ENCODE assay signal across 13 cellular contexts in the genomic region with DNA sequence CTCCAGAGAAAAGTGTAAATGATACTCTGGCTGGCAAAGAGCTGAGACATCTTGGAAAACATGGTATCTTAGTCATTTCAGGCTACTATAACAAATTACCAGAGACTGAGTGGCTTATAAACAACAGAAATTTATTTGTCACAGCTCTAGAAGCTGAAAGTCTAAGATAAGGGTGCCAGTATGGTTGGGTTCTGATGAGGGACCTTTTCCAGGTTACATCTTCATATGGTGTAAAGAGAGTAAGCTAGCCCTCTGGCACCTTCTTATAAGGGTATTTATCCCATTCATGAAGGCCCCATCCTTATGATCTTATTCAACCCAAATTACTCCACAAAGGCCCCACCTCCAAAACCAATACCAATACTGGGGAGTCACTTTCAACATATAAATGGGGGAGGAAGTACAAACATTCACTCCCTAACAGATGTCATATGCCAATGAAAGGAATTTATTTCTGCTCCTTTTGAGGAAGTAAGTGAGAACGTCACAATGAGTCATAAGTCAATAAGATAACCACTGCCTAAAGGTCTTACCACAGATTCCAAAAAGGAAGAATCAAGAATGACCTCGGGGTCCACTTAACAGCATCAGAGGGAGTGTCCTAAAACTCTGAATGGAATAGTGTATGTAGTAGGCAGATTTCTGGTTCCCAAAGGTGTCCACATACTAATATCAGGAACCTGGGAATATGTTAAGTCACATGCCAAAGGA.
DNase-seq lines count a peak whose midpoint lies in the region; ATAC-seq and TF ChIP-seq lines count a peak whose summit lies in the region.
"Had no signal": no experiment of that assay in that cellular context is flagged by ENCODE, and none has a peak within 500 bp of the region (broad histone marks: within the 10 kb centered on the region; RNA-seq: fewer than 3 reads in every experiment).

No MANE protein-coding gene starts in this region.

- H3K4me3 ChIP-seq in RWPE2 (ENCODE audit: severe bottlenecking), result no peak overlapping the region
- H3K4me3 ChIP-seq in body of pancreas, result no peak overlapping the region
- H3K4me3 ChIP-seq: gastrocnemius medialis, tibial artery had no signal

- H3K4me3 Mint-ChIP-seq in activated CD4-positive, alpha-beta memory T cell treated with anti-CD3 and anti-CD28 coated beads for 36 hours, result no peak overlapping the region
- H3K4me3 Mint-ChIP-seq in activated CD4-positive, alpha-beta memory T cell treated with anti-CD3 and anti-CD28 coated beads, Interleukin-2, amount 10 ng/mL, durations not matched to agents 7 days and 5 days, result no peak overlapping the region
- H3K4me3 Mint-ChIP-seq in stimulated activated naive B cell treated with anti-CD40 and anti-IgM and Interleukin-4, amounts not matched to agents 10 μg/mL and 1 μg/mL and 100 μg/mL, for 72 hours, result no peak overlapping the region

- H3K27me3 ChIP-seq in RWPE2 (ENCODE audit: insufficient read depth, poor library complexity, severe bottlenecking) (no peaks in the 10 kb centered on the region), body of pancreas (no peaks in the 10 kb centered on the region)
- H3K27me3 ChIP-seq: gastrocnemius medialis, tibial artery had no signal

- CTCF ChIA-PET in activated CD4-positive, alpha-beta memory T cell treated with anti-CD3 and anti-CD28 coated beads for 36 hours (lab: Charles Lee), result interaction anchor here (0.8 kb wide), 1 partner anchor 10 kb away, joined by 4 read pairs; no protein-coding TSS in a partner anchor
- CTCF ChIA-PET in activated CD4-positive, alpha-beta memory T cell treated with anti-CD3 and anti-CD28 coated beads, Interleukin-2, amount 10 ng/mL, durations not matched to agents 7 days and 5 days (lab: Charles Lee), result interaction anchor here (0.7 kb wide), 1 partner anchor 40 kb away, joined by 3 read pairs; no protein-coding TSS in a partner anchor

- H3K27ac ChIP-seq in RWPE2 (ENCODE audit: poor library complexity, severe bottlenecking), result no peak overlapping the region
- H3K27ac ChIP-seq in body of pancreas, result no peak overlapping the region
- H3K27ac ChIP-seq: gastrocnemius medialis, tibial artery had no signal

- no peaks in the 10 kb centered on the region for H3K27me3 Mint-ChIP-seq in activated CD4-positive, alpha-beta memory T cell treated with anti-CD3 and anti-CD28 coated beads for 36 hours
- H3K27me3 Mint-ChIP-seq in activated CD4-positive, alpha-beta memory T cell treated with anti-CD3 and anti-CD28 coated beads, Interleukin-2, amount 10 ng/mL, durations not matched to agents 7 days and 5 days, result no peaks in the 10 kb centered on the region
- peaks cover 0 to 16% of the 10 kb centered on the region in 2 donors for H3K27me3 Mint-ChIP-seq in stimulated activated naive B cell treated with anti-CD40 and anti-IgM and Interleukin-4, amounts not matched to agents 10 μg/mL and 1 μg/mL and 100 μg/mL, for 72 hours

- TF ChIP-seq CTCF in RWPE2 (IDR thresholded peaks at IDR 0.05; ENCODE audit: poor library complexity, severe bottlenecking), result no peak
- no peak for TF ChIP-seq CTCF in body of pancreas (IDR thresholded peaks at IDR 0.05)

- H3K9me3 ChIP-seq in RWPE2 (ENCODE audit: severe bottlenecking) (no peaks in the 10 kb centered on the region), body of pancreas (no peaks in the 10 kb centered on the region)
- H3K9me3 ChIP-seq: gastrocnemius medialis, tibial artery had no signal

- H3K36me3 ChIP-seq in RWPE2 (ENCODE audit: low read depth) (no peaks in the 10 kb centered on the region), body of pancreas (replicated peaks in 1 of 2; ENCODE audit: insufficient read depth in 1 of 2, low read depth in 2 of 2) (no peaks in the 10 kb centered on the region)
- H3K36me3 ChIP-seq: gastrocnemius medialis, tibial artery had no signal

- intact Hi-C loops in activated CD4-positive, alpha-beta memory T cell treated with anti-CD3 and anti-CD28 coated beads for 36 hours (cut with micrococcal nuclease), result no loop called here
- intact Hi-C loops in body of pancreas (cut with DNase I), result no loop called here

- no peaks in the 10 kb centered on the region for H3K36me3 Mint-ChIP-seq in activated CD4-positive, alpha-beta memory T cell treated with anti-CD3 and anti-CD28 coated beads for 36 hours
- peaks cover 6% of the 10 kb centered on the region for H3K36me3 Mint-ChIP-seq in activated CD4-positive, alpha-beta memory T cell treated with anti-CD3 and anti-CD28 coated beads, Interleukin-2, amount 10 ng/mL, durations not matched to agents 7 days and 5 days (ENCODE audit: low read depth)
- H3K36me3 Mint-ChIP-seq in stimulated activated naive B cell treated with anti-CD40 and anti-IgM and Interleukin-4, amounts not matched to agents 10 μg/mL and 1 μg/mL and 100 μg/mL, for 72 hours, result no peaks in the 10 kb centered on the region

- POLR2A ChIA-PET in activated CD4-positive, alpha-beta memory T cell treated with anti-CD3 and anti-CD28 coated beads for 36 hours (lab: Charles Lee), result no interaction called here
- POLR2A ChIA-PET in activated CD4-positive, alpha-beta memory T cell treated with anti-CD3 and anti-CD28 coated beads, Interleukin-2, amount 10 ng/mL, durations not matched to agents 7 days and 5 days (lab: Charles Lee), result no interaction called here

- peak overlapping the region; percentile 1 for H3K27ac Mint-ChIP-seq in activated CD4-positive, alpha-beta memory T cell treated with anti-CD3 and anti-CD28 coated beads for 36 hours
- H3K27ac Mint-ChIP-seq in activated CD4-positive, alpha-beta memory T cell treated with anti-CD3 and anti-CD28 coated beads, Interleukin-2, amount 10 ng/mL, durations not matched to agents 7 days and 5 days, result no peak overlapping the region
- peak overlapping the region; percentile 3 for H3K27ac Mint-ChIP-seq in stimulated activated naive B cell treated with anti-CD40 and anti-IgM and Interleukin-4, amounts not matched to agents 10 μg/mL and 1 μg/mL and 100 μg/mL, for 72 hours

- H3K4me1 Mint-ChIP-seq in activated CD4-positive, alpha-beta memory T cell treated with anti-CD3 and anti-CD28 coated beads for 36 hours (ENCODE audit: low read depth), result peaks cover 24% of the 10 kb centered on the region
- H3K4me1 Mint-ChIP-seq in activated CD4-positive, alpha-beta memory T cell treated with anti-CD3 and anti-CD28 coated beads, Interleukin-2, amount 10 ng/mL, durations not matched to agents 7 days and 5 days, result peaks cover 26% of the 10 kb centered on the region
- peaks cover 6 to 9% of the 10 kb centered on the region in 2 donors for H3K4me1 Mint-ChIP-seq in stimulated activated naive B cell treated with anti-CD40 and anti-IgM and Interleukin-4, amounts not matched to agents 10 μg/mL and 1 μg/mL and 100 μg/mL, for 72 hours

- ATAC-seq in RWPE2 (ENCODE audit: low read depth) (peak; percentile 71), esophagus mucosa (peak; percentile 31), body of pancreas (no peak), HG02981 (IDR thresholded peaks at IDR 0.05; ENCODE audit: unreplicated experiment) (no peak), HG02678 (IDR thresholded peaks at IDR 0.05; ENCODE audit: unreplicated experiment) (no peak)
- ATAC-seq in stimulated activated naive B cell treated with anti-CD40 and anti-IgM and Interleukin-4, amounts not matched to agents 10 μg/mL and 1 μg/mL and 100 μg/mL, for 72 hours (replicated peaks), result peak; percentile 70 to 83
- ATAC-seq: gastrocnemius medialis had no signal

- no peaks in the 10 kb centered on the region for H3K9me3 Mint-ChIP-seq in activated CD4-positive, alpha-beta memory T cell treated with anti-CD3 and anti-CD28 coated beads for 36 hours
- peaks cover 2% of the 10 kb centered on the region for H3K9me3 Mint-ChIP-seq in activated CD4-positive, alpha-beta memory T cell treated with anti-CD3 and anti-CD28 coated beads, Interleukin-2, amount 10 ng/mL, durations not matched to agents 7 days and 5 days
- peaks cover 0 to 3% of the 10 kb centered on the region in 2 donors for H3K9me3 Mint-ChIP-seq in stimulated activated naive B cell treated with anti-CD40 and anti-IgM and Interleukin-4, amounts not matched to agents 10 μg/mL and 1 μg/mL and 100 μg/mL, for 72 hours

- 24 to 36% methylated on average over 2 of the region's 2 CpGs for WGBS in body of pancreas, 2 donors

- DNase-seq in activated CD4-positive, alpha-beta memory T cell treated with anti-CD3 and anti-CD28 coated beads for 36 hours, result no peak
- DNase-seq in activated CD4-positive, alpha-beta memory T cell treated with anti-CD3 and anti-CD28 coated beads, Interleukin-2, amount 10 ng/mL, durations not matched to agents 7 days and 5 days, result no peak
- DNase-seq in RWPE2 (ENCODE audit: low spot score) (no peak), body of pancreas (no peak)
- no peak for DNase-seq in stimulated activated naive B cell treated with anti-CD40 and anti-IgM and Interleukin-4, amounts not matched to agents 10 μg/mL and 1 μg/mL and 100 μg/mL, for 72 hours
- DNase-seq: 8988T, caudate nucleus, gastrocnemius medialis, NCI-H345, tibial artery had no signal

- no peak for TF ChIP-seq POLR2A in body of pancreas (IDR thresholded peaks at IDR 0.05)

- H3K4me1 ChIP-seq in RWPE2 (ENCODE audit: insufficient read depth, poor library complexity, severe bottlenecking) (peaks cover 4% of the 10 kb centered on the region), body of pancreas (no peaks in the 10 kb centered on the region)
- H3K4me1 ChIP-seq: tibial artery had no signal

Comparison
In these comparisons a context has a peak if more than half of its experiments do, and no peak if none do; other contexts are left out.
1. ATAC-seq: peak in RWPE2 (single experiment), esophagus mucosa (single experiment) and stimulated activated naive B cell treated with anti-CD40 and anti-IgM and Interleukin-4, amounts not matched to agents 10 μg/mL and 1 μg/mL and 100 μg/mL, for 72 hours (2 of 2); none in body of pancreas (single experiment), HG02981 (single experiment) and HG02678 (single experiment).